In genomic region chr11:119066481-119066880, GRCh38 we compare ENCODE assay signal across 9 cellular contexts. TPM values are rescaled to one million over a fixed set of nuclear protein-coding genes. Genes with fewer than 3 reads are reported as not detected.
DNase-seq lines count a peak whose midpoint lies in the region; ATAC-seq and TF ChIP-seq lines count a peak whose summit lies in the region.
"Had no signal": no experiment of that assay in that cellular context is flagged by ENCODE, and none has a peak within 500 bp of the region (broad histone marks: within the 10 kb centered on the region; RNA-seq: fewer than 3 reads in every experiment).

No MANE protein-coding gene starts in this region.

- peak overlapping the region; percentile 78 for H3K27ac ChIP-seq in subcutaneous abdominal adipose tissue (ENCODE audit: low read depth, low read length)

- no peaks in the 10 kb centered on the region for H3K9me3 ChIP-seq in subcutaneous abdominal adipose tissue (ENCODE audit: control insufficient read depth in 5 of 5, low read length in 5 of 5)

- peaks cover 35% of the 10 kb centered on the region for H3K4me1 Mint-ChIP-seq in activated CD8-positive, alpha-beta memory T cell treated with anti-CD3 and anti-CD28 coated beads, Interleukin-2, amount 10 ng/mL, durations not matched to agents 7 days and 5 days
- H3K4me1 Mint-ChIP-seq in WTC11 = peaks cover 10% of the 10 kb centered on the region
- H3K4me1 Mint-ChIP-seq in immature natural killer cell = peaks cover 41 to 44% of the 10 kb centered on the region in 2 donors

- H3K4me3 Mint-ChIP-seq in activated CD8-positive, alpha-beta memory T cell treated with anti-CD3 and anti-CD28 coated beads, Interleukin-2, amount 10 ng/mL, durations not matched to agents 7 days and 5 days = peak overlapping the region; percentile 85
- H3K4me3 Mint-ChIP-seq in WTC11 (peak overlapping the region; percentile 96; the same call in 1 of the 2 replicates), immature natural killer cell (peak overlapping the region; percentile 92 to 100 (median 96))

- no peaks in the 10 kb centered on the region for H3K27me3 Mint-ChIP-seq in activated CD8-positive, alpha-beta memory T cell treated with anti-CD3 and anti-CD28 coated beads, Interleukin-2, amount 10 ng/mL, durations not matched to agents 7 days and 5 days
- no peaks in the 10 kb centered on the region for H3K27me3 Mint-ChIP-seq in WTC11 (ENCODE audit: low read depth)
- peaks cover 4 to 15% (median 12%) of the 10 kb centered on the region in 3 donors for H3K27me3 Mint-ChIP-seq in immature natural killer cell (ENCODE audit: low read depth in 3 of 3)

- peak overlapping the region; percentile 96 for H3K27ac Mint-ChIP-seq in activated CD8-positive, alpha-beta memory T cell treated with anti-CD3 and anti-CD28 coated beads, Interleukin-2, amount 10 ng/mL, durations not matched to agents 7 days and 5 days
- no peak overlapping the region for H3K27ac Mint-ChIP-seq in WTC11
- peak overlapping the region; percentile 98 to 100 (median 99) for H3K27ac Mint-ChIP-seq in immature natural killer cell

- no peak for DNase-seq in activated CD8-positive, alpha-beta memory T cell treated with anti-CD3 and anti-CD28 coated beads, Interleukin-2, amount 10 ng/mL, durations not matched to agents 7 days and 5 days
- no peak for DNase-seq in activated CD8-positive, alpha-beta memory T cell treated with anti-CD3 and anti-CD28 coated beads, Interleukin-2, amount 50 U/mL, for 4 hours
- DNase-seq in WTC11 (ENCODE audit: low spot score) (no peak), immature natural killer cell (no peak), GM20000 (ENCODE audit: low spot score) (no peak)
- no peak for DNase-seq in activated CD4-positive, CD25-positive, alpha-beta regulatory T cell (lab: John Stamatoyannopoulos, UW)
- DNase-seq: central memory CD4-positive, alpha-beta T cell had no signal

- no peaks in the 10 kb centered on the region for H3K9me3 Mint-ChIP-seq in activated CD8-positive, alpha-beta memory T cell treated with anti-CD3 and anti-CD28 coated beads, Interleukin-2, amount 10 ng/mL, durations not matched to agents 7 days and 5 days (ENCODE audit: low read depth)
- no peaks in the 10 kb centered on the region for H3K9me3 Mint-ChIP-seq in WTC11
- H3K9me3 Mint-ChIP-seq in immature natural killer cell = no peaks in the 10 kb centered on the region

- CTCF ChIA-PET in activated CD8-positive, alpha-beta memory T cell treated with anti-CD3 and anti-CD28 coated beads, Interleukin-2, amount 10 ng/mL, durations not matched to agents 7 days and 5 days (lab: Charles Lee) = interaction anchor here (0.7 to 2.7 kb wide), 11 partner anchors 15 to 299 kb away, joined by 3 to 15 read pairs (median 5); partner anchors contain the start of genes CBL, DPAGT1 and HMBS
- CTCF ChIA-PET in WTC11 (lab: Charles Lee) = interaction anchor here (1.6 to 2.5 kb wide), 2 partner anchors 10 to 19 kb away, joined by 14 to 16 read pairs; partner anchors contain the start of genes HMBS and HYOU1

- peak overlapping the region; percentile 74 to 98 (median 92) for H3K4me3 ChIP-seq in subcutaneous abdominal adipose tissue (ENCODE audit: low read depth in 1 of 5, low read length in 5 of 5)

- H3K36me3 ChIP-seq in subcutaneous abdominal adipose tissue (ENCODE audit: control insufficient read depth in 5 of 5, insufficient read depth in 5 of 5, low read length in 5 of 5) = peaks cover 3 to 15% (median 12%) of the 10 kb centered on the region in 5 donors

- H3K4me1 ChIP-seq in subcutaneous abdominal adipose tissue (ENCODE audit: control insufficient read depth in 5 of 5, insufficient read depth in 5 of 5, low read length in 5 of 5) = peaks cover 2 to 38% (median 25%) of the 10 kb centered on the region in 5 donors

- TF ChIP-seq CTCF in WTC11 (IDR thresholded peaks at IDR 0.05) = no peak
- TF ChIP-seq CTCF in GM20000 (IDR thresholded peaks at IDR 0.05; ENCODE audit: extremely low read depth, missing control alignments) = no peak

- no peaks in the 10 kb centered on the region for H3K27me3 ChIP-seq in subcutaneous abdominal adipose tissue (ENCODE audit: control insufficient read depth in 5 of 5, insufficient read depth in 4 of 5, low read length in 5 of 5)

- peaks cover 6% of the 10 kb centered on the region for H3K36me3 Mint-ChIP-seq in activated CD8-positive, alpha-beta memory T cell treated with anti-CD3 and anti-CD28 coated beads, Interleukin-2, amount 10 ng/mL, durations not matched to agents 7 days and 5 days
- H3K36me3 Mint-ChIP-seq in WTC11 (peaks cover 13% of the 10 kb centered on the region), immature natural killer cell (peaks cover 0 to 11% (median 9%) of the 10 kb centered on the region in 3 donors)

- ATAC-seq in activated CD8-positive, alpha-beta memory T cell treated with anti-CD3 and anti-CD28 coated beads, Interleukin-2, amount 10 ng/mL, durations not matched to agents 7 days and 5 days = no peak
- ATAC-seq in WTC11 = no peak
- ATAC-seq in HG02938 (IDR thresholded peaks at IDR 0.05; ENCODE audit: unreplicated experiment) = no peak

- POLR2A ChIA-PET in WTC11 (lab: Charles Lee) = interaction anchor here (2.4 kb wide), 1 partner anchor 9 kb away, joined by 20 read pairs; the partner anchor contains the start of gene HYOU1

- peak overlapping the region in 4 of 5 donors; percentile 6 to 98 (median 81) for H3K9ac ChIP-seq in subcutaneous abdominal adipose tissue (ENCODE audit: low read length in 5 of 5)

TF ChIP-seq in WTC11, 78 proteins besides CTCF, POLR2A, EP300 and RAD21:
- no peak for TF ChIP-seq ZBTB43 (CRISPR knock-in tag; IDR thresholded peaks at IDR 0.05)
- no peak for TF ChIP-seq EMX1 (CRISPR knock-in tag; IDR thresholded peaks at IDR 0.05)
- TF ChIP-seq TEAD1 (CRISPR knock-in tag; IDR thresholded peaks at IDR 0.05) = no peak
- TF ChIP-seq TEAD4 (CRISPR knock-in tag; IDR thresholded peaks at IDR 0.05) = no peak
- TF ChIP-seq ZNF138 (CRISPR knock-in tag; conservative IDR thresholded peaks at IDR 0.05) = no peak
- TF ChIP-seq ATF3 (CRISPR knock-in tag; conservative IDR thresholded peaks at IDR 0.05) = no peak

RNA-seq across cellular contexts. Expression of gene VPS11, which starts 1.1 kb away (rescaled TPM):
- 10 to 100 TPM; 30.1 to 31.2 TPM for total RNA-seq in activated CD8-positive, alpha-beta memory T cell treated with anti-CD3 and anti-CD28 coated beads, Interleukin-2, amount 10 ng/mL, durations not matched to agents 7 days and 5 days
- 17.2 to 20.2 TPM (median 18.4 TPM) in 3 replicates for total RNA-seq in WTC11 (2021)
- 10 to 100 TPM; 33.0 to 58.8 (median 49.3) TPM for polyA plus RNA-seq in immature natural killer cell

RNA-seq across cellular contexts. Expression of gene HYOU1, which starts 9.5 kb away (rescaled TPM):
- 100 to 1,000 TPM; 108 to 163 TPM for total RNA-seq in activated CD8-positive, alpha-beta memory T cell treated with anti-CD3 and anti-CD28 coated beads, Interleukin-2, amount 10 ng/mL, durations not matched to agents 7 days and 5 days
- total RNA-seq in WTC11 (2021) = 212 to 276 TPM (median 218 TPM) in 3 replicates
- polyA plus RNA-seq in immature natural killer cell = 10 to 100 TPM; 23.2 to 49.1 (median 32.9) TPM

RNA-seq across cellular contexts. Expression of gene HMBS, which starts 18.2 kb away (rescaled TPM):
- 10 to 100 TPM; 26.6 to 36.7 TPM for total RNA-seq in activated CD8-positive, alpha-beta memory T cell treated with anti-CD3 and anti-CD28 coated beads, Interleukin-2, amount 10 ng/mL, durations not matched to agents 7 days and 5 days
- 55.4 to 64.4 TPM (median 62.3 TPM) in 3 replicates for total RNA-seq in WTC11 (2021)
- 10 to 100 TPM in 2 of 3 donors, 1 to 10 TPM in 1; 7.6 to 19.0 (median 11.9) TPM for polyA plus RNA-seq in immature natural killer cell

RNA-seq across cellular contexts. Expression of gene DPAGT1, which starts 35.2 kb away (rescaled TPM):
- total RNA-seq in activated CD8-positive, alpha-beta memory T cell treated with anti-CD3 and anti-CD28 coated beads, Interleukin-2, amount 10 ng/mL, durations not matched to agents 7 days and 5 days = 10 to 100 TPM; 65.1 to 77.1 TPM
- total RNA-seq in WTC11 (2021) = 59.6 to 64.6 TPM (median 63.5 TPM) in 3 replicates
- polyA plus RNA-seq in immature natural killer cell = 10 to 100 TPM; 23.7 to 47.4 (median 44.5) TPM

RNA-seq across cellular contexts. Expression of gene SLC37A4, which starts 35.8 kb away (rescaled TPM):
- total RNA-seq in activated CD8-positive, alpha-beta memory T cell treated with anti-CD3 and anti-CD28 coated beads, Interleukin-2, amount 10 ng/mL, durations not matched to agents 7 days and 5 days = 10 to 100 TPM; 26.0 to 26.5 TPM
- 48.6 to 57.0 TPM (median 54.5 TPM) in 3 replicates for total RNA-seq in WTC11 (2021)
- polyA plus RNA-seq in immature natural killer cell = 10 to 100 TPM in 2 of 3 donors, 1 to 10 TPM in 1; 9.4 to 11.6 (median 11.4) TPM
